Comparison of ENCODE assay signal across 6 cellular contexts in genomic region chr1:156291226-156292061, GRCh38. TPM values are rescaled to one million over a fixed set of nuclear protein-coding genes. Genes with fewer than 3 reads are reported as not detected.
A peak's percentile ranks its signal among the peaks of the same experiment; 100 is the strongest.
DNase-seq lines count a peak whose midpoint lies in the region; ATAC-seq and TF ChIP-seq lines count a peak whose summit lies in the region.

No MANE protein-coding gene starts in this region.

- TF ChIP-seq CTCF in 22Rv1 (IDR thresholded peaks at IDR 0.05), result no peak

- ATAC-seq in HG02610 (IDR thresholded peaks at IDR 0.05; ENCODE audit: unreplicated experiment) (peak; percentile 73), HG02973 (IDR thresholded peaks at IDR 0.05; ENCODE audit: unreplicated experiment) (no peak)

- H3K27ac ChIP-seq in 22Rv1 (peak overlapping the region; percentile 67), temporal lobe (ENCODE audit: low read depth, low read length) (peak overlapping the region; percentile 89)

- DNase-seq in amygdala (lab: John Stamatoyannopoulos, UW), result peak; percentile 15 to 89 (median 72)
- DNase-seq in islet precursor cell, result peak; percentile 99

RNA-seq across cellular contexts. Expression of gene GLMP, which starts 4.0 kb away (rescaled TPM):
- total RNA-seq in temporal lobe, result 8.9 TPM

RNA-seq across cellular contexts. Expression of gene TMEM79, which starts 7.3 kb away (rescaled TPM):
- 0.98 TPM for total RNA-seq in temporal lobe

RNA-seq across cellular contexts. Expression of gene VHLL, which starts 7.7 kb away (rescaled TPM):
- 0.25 TPM for total RNA-seq in temporal lobe

RNA-seq across cellular contexts. Expression of gene SMG5, which starts 8.8 kb away (rescaled TPM):
- 27.5 TPM for total RNA-seq in temporal lobe

RNA-seq across cellular contexts. Expression of gene PAQR6, which starts 43.6 kb away (rescaled TPM):
- total RNA-seq in temporal lobe, result 4.7 TPM
